ENCODE assay signal across 1 cellular context in the genomic region with DNA sequence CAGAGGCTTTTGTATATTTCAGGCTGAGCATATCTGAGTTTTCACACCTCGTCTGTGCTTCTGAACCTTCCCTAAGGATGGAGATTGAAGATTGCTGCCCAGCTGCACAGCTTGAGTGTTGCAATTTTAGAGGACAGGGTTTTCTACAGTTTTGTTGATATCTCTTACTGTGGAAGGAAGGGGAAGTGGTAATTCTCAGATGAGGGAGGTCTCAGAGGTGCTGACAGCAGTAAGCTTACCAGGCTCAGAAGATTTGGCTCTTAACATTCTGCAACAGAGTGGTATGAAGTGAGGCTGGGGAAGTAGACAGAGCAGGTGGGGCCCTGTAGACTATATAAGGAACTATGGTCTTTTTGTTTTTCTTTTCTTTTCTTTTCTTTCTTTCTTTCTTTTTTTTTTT.
TF ChIP-seq lines count a peak whose summit lies in the region.

No MANE protein-coding gene starts in this region.

TF ChIP-seq in K562, 482 proteins besides CTCF, POLR2A, EP300 and RAD21 (continued from another document):
- peak; percentile 70; the same call in 1 of the 2 replicates for TF ChIP-seq RREB1 (CRISPR knock-in tag; IDR thresholded peaks at IDR 0.05)
- TF ChIP-seq GTF2F1 (IDR thresholded peaks at IDR 0.05; ENCODE audit: low read depth, low read length) = no peak
- no peak for TF ChIP-seq RAD51 (IDR thresholded peaks at IDR 0.05; ENCODE audit: borderline replicate concordance, low read depth)
- TF ChIP-seq MYBL2 (IDR thresholded peaks at IDR 0.05; ENCODE audit: low read depth) = no peak
- no peak for TF ChIP-seq MYBL2 (CRISPR knock-in tag; IDR thresholded peaks at IDR 0.05; ENCODE audit: borderline replicate concordance)
- TF ChIP-seq, protein P1, sequence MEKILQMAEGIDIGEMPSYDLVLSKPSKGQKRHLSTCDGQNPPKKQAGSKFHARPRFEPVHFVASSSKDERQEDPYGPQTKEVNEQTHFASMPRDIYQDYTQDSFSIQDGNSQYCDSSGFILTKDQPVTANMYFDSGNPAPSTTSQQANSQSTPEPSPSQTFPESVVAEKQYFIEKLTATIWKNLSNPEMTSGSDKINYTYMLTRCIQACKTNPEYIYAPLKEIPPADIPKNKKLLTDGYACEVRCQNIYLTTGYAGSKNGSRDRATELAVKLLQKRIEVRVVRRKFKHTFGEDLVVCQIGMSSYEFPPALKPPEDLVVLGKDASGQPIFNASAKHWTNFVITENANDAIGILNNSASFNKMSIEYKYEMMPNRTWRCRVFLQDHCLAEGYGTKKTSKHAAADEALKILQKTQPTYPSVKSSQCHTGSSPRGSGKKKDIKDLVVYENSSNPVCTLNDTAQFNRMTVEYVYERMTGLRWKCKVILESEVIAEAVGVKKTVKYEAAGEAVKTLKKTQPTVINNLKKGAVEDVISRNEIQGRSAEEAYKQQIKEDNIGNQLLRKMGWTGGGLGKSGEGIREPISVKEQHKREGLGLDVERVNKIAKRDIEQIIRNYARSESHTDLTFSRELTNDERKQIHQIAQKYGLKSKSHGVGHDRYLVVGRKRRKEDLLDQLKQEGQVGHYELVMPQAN (IDR thresholded peaks at IDR 0.05; ENCODE audit: borderline replicate concordance) = no peak
- TF ChIP-seq FOSL1 (tag; conservative IDR thresholded peaks at IDR 0.05) = no peak
- no peak for TF ChIP-seq PHB (CRISPR knock-in tag; IDR thresholded peaks at IDR 0.05)
- TF ChIP-seq TSC22D4 (tag; IDR thresholded peaks at IDR 0.05) = no peak
- peak; percentile 77 for TF ChIP-seq CEBPB (tag; IDR thresholded peaks at IDR 0.05)
- no peak for TF ChIP-seq SNAPC5 (CRISPR knock-in tag; IDR thresholded peaks at IDR 0.05)
- TF ChIP-seq MTF1 (CRISPR knock-in tag; IDR thresholded peaks at IDR 0.05; ENCODE audit: borderline replicate concordance) = no peak
- no peak for TF ChIP-seq EHMT2 (IDR thresholded peaks at IDR 0.05)
- TF ChIP-seq CHD2 (IDR thresholded peaks at IDR 0.05; ENCODE audit: low read depth, low read length) = no peak
- no peak for TF ChIP-seq SP2 (IDR thresholded peaks at IDR 0.05; ENCODE audit: extremely low read depth, low read depth, low read length, poor library complexity, severe bottlenecking)
- no peak for TF ChIP-seq KDM4B (IDR thresholded peaks at IDR 0.05; ENCODE audit: borderline replicate concordance in 2 of 2, low read depth in 1 of 2)
- TF ChIP-seq, protein P2, sequence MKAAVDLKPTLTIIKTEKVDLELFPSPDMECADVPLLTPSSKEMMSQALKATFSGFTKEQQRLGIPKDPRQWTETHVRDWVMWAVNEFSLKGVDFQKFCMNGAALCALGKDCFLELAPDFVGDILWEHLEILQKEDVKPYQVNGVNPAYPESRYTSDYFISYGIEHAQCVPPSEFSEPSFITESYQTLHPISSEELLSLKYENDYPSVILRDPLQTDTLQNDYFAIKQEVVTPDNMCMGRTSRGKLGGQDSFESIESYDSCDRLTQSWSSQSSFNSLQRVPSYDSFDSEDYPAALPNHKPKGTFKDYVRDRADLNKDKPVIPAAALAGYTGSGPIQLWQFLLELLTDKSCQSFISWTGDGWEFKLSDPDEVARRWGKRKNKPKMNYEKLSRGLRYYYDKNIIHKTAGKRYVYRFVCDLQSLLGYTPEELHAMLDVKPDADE (conservative IDR thresholded peaks at IDR 0.05; ENCODE audit: control insufficient read depth, low read depth, low read length) = no peak
- TF ChIP-seq CBX3 (IDR thresholded peaks at IDR 0.05; ENCODE audit: borderline replicate concordance in 1 of 2, low read length in 2 of 2) = no peak
- TF ChIP-seq YBX1 (IDR thresholded peaks at IDR 0.05) = no peak
- no peak for TF ChIP-seq TEAD1 (CRISPR knock-in tag; IDR thresholded peaks at IDR 0.05)
- TF ChIP-seq TCFL5 (CRISPR knock-in tag; conservative IDR thresholded peaks at IDR 0.05) = no peak
- no peak for TF ChIP-seq ARID1B (IDR thresholded peaks at IDR 0.05)
- no peak for TF ChIP-seq RBM14 (IDR thresholded peaks at IDR 0.05; ENCODE audit: borderline replicate concordance, insufficient read depth, low read depth, low read length)
- peak; percentile 29; the same call in 1 of the 2 replicates for TF ChIP-seq GATA2 (CRISPR knock-in tag; IDR thresholded peaks at IDR 0.05)
- peak; percentile 79 for TF ChIP-seq MEIS2 (IDR thresholded peaks at IDR 0.05; ENCODE audit: partially characterized antibody)
- no peak for TF ChIP-seq ATF7 (IDR thresholded peaks at IDR 0.05)
- TF ChIP-seq TEAD4 (IDR thresholded peaks at IDR 0.05; ENCODE audit: low read length) = no peak
- no peak for TF ChIP-seq TEAD4 (CRISPR knock-in tag; IDR thresholded peaks at IDR 0.05; ENCODE audit: borderline replicate concordance)
TF ChIP-seq in K562: peak in this region for 9.
